In genomic region chr18:26456070-26456491, GRCh38 we compare ENCODE assay signal across 1 cellular context.
TF ChIP-seq lines count a peak whose summit lies in the region.

No MANE protein-coding gene starts in this region.

TF ChIP-seq in GM12878, 131 proteins besides CTCF, POLR2A, EP300 and RAD21 (continued from another document):
- TF ChIP-seq CUX1 (IDR thresholded peaks at IDR 0.05; ENCODE audit: insufficient replicate concordance, low read depth, low read length) (no peak), SP1 (IDR thresholded peaks at IDR 0.05; ENCODE audit: low read depth, low read length) (no peak), YBX1 (IDR thresholded peaks at IDR 0.05) (no peak), REST (IDR thresholded peaks at IDR 0.05; ENCODE audit: low read depth, low read length) (no peak)
